8 cellular contexts compared by ENCODE assay signal in genomic region chr2:202831241-202831997, GRCh38. TPM values are rescaled to one million over a fixed set of nuclear protein-coding genes. Genes with fewer than 3 reads are reported as not detected.
A peak's percentile ranks its signal among the peaks of the same experiment; 100 is the strongest.
DNase-seq lines count a peak whose midpoint lies in the region; ATAC-seq and TF ChIP-seq lines count a peak whose summit lies in the region.

No MANE protein-coding gene starts in this region.

- intact Hi-C loops in adrenal gland (cut with DNase I): no loop called here

- H3K36me3 ChIP-seq in adrenal gland (replicated peaks in 1 of 2): no peaks in the 10 kb centered on the region

- TF ChIP-seq CTCF in adrenal gland (IDR thresholded peaks at IDR 0.05): peak; percentile 39 to 78 (median 62)

- no peaks in the 10 kb centered on the region for H3K9me3 ChIP-seq in adrenal gland (replicated peaks in 1 of 3)

- TF ChIP-seq EP300 in Ishikawa (IDR thresholded peaks at IDR 0.05; ENCODE audit: borderline replicate concordance): no peak

- no peak for TF ChIP-seq POLR2A in adrenal gland (IDR thresholded peaks at IDR 0.05)

- ATAC-seq in GM18858 (IDR thresholded peaks at IDR 0.05; ENCODE audit: unreplicated experiment): no peak

- no peak overlapping the region for H3K4me3 ChIP-seq in adrenal gland

- H3K4me1 ChIP-seq in adrenal gland (replicated peaks in 1 of 2): peaks cover 0 to 13% of the 10 kb centered on the region in 2 donors

- no peaks in the 10 kb centered on the region for H3K27me3 ChIP-seq in adrenal gland

- H3K27ac ChIP-seq in adrenal gland: peak overlapping the region in 1 of 5 donors; percentile 9

- TF ChIP-seq RAD21 in Ishikawa (IDR thresholded peaks at IDR 0.05; ENCODE audit: low read depth): peak; percentile 92

- DNase-seq in activated naive CD4-positive, alpha-beta T cell treated with Interleukin-2 at 50 U/mL for 16 hours: peak; percentile 33
- no peak for DNase-seq in activated naive CD4-positive, alpha-beta T cell (lab: John Stamatoyannopoulos, UW)
- DNase-seq in RPMI7951 (ENCODE audit: low read depth): peak; percentile 82
- DNase-seq in adrenal gland: peak; percentile 44 to 79 (median 64)
- DNase-seq in iPS DF 4.7 (ENCODE audit: extremely low read depth, low spot score): peak; percentile 7
- DNase-seq in stimulated activated CD4-positive, alpha-beta T cell treated with anti-CD3 and anti-CD28 coated beads, Interleukin-2, amount 100 ng/mL, for 24 hours: peak; percentile 36 to 44

- WGBS in adrenal gland, 4 donors: 27 to 35% (median 30%) methylated on average over 4 of the region's 4 CpGs

TF ChIP-seq in Ishikawa, 13 proteins besides CTCF, POLR2A, EP300 and RAD21:
- TF ChIP-seq TCF12 (IDR thresholded peaks at IDR 0.05; ENCODE audit: low read depth) (no peak), YY1 (IDR thresholded peaks at IDR 0.05; ENCODE audit: low read depth) (no peak), CREB1 (IDR thresholded peaks at IDR 0.05; ENCODE audit: low read depth) (no peak), TAF1 (IDR thresholded peaks at IDR 0.05; ENCODE audit: low read depth) (no peak), REST (IDR thresholded peaks at IDR 0.05; ENCODE audit: low read depth) (no peak), CEBPB (IDR thresholded peaks at IDR 0.05) (no peak), NFIC (IDR thresholded peaks at IDR 0.05) (no peak; the same call in 1 of the 2 replicates), FOXM1 (IDR thresholded peaks at IDR 0.05; ENCODE audit: borderline replicate concordance, low read depth) (no peak), TEAD4 (IDR thresholded peaks at IDR 0.05) (no peak), ZBTB7A (IDR thresholded peaks at IDR 0.05; ENCODE audit: low read depth) (no peak), USF1 (IDR thresholded peaks at IDR 0.05) (no peak)

RNA-seq across cellular contexts. Expression of gene ICA1L, which starts 40.1 kb away (rescaled TPM):
- total RNA-seq in RPMI7951 (2014; rRNA removed; shearing (Covaris generic)): 2.4 and 2.6 TPM in 2 replicates
- total RNA-seq in adrenal gland: 10 to 100 TPM in 3 of 8 donors, 1 to 10 TPM in 5; 7.2 to 17.5 (median 8.2) TPM
- 10 to 100 TPM in 1 of 3 donors, 1 to 10 TPM in 2; 7.4 to 15.6 (median 9.7) TPM for polyA plus RNA-seq in adrenal gland

Comparison
In these comparisons a context has a peak if more than half of its experiments do, and no peak if none do; other contexts are left out.
1. DNase-seq: peak in activated naive CD4-positive, alpha-beta T cell treated with Interleukin-2 at 50 U/mL for 16 hours (single experiment), RPMI7951 (single experiment), adrenal gland (7 of 7), iPS DF 4.7 (single experiment) and stimulated activated CD4-positive, alpha-beta T cell treated with anti-CD3 and anti-CD28 coated beads, Interleukin-2, amount 100 ng/mL, for 24 hours (2 of 2); none in activated naive CD4-positive, alpha-beta T cell (0 of 4).